In the genomic region with DNA sequence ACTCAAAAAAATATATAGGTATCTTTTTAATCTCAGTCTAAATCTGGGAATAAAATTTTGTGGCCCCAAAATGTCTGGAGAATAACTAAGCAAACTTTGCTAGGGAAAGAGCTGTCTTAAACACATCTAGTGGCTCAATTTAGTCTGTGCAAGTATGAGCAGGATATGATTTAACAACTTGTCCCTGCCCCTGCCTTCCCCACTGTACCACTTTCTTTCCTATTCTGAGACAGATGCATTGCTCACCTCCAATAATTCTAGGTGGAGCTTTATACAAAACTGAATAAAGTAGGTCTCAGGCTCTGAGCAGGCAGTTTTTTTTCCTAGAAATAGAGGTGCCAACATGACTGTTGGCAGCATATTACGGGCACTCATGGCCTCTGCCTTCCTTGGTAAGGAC, we compare ENCODE assay signal across 22 cellular contexts.
A peak's percentile ranks its signal among the peaks of the same experiment; 100 is the strongest.
DNase-seq lines count a peak whose midpoint lies in the region; ATAC-seq and TF ChIP-seq lines count a peak whose summit lies in the region.
"Had no signal": no experiment of that assay in that cellular context is flagged by ENCODE, and none has a peak within 500 bp of the region (broad histone marks: within the 10 kb centered on the region; RNA-seq: fewer than 3 reads in every experiment).

No MANE protein-coding gene starts in this region.

- H3K9ac ChIP-seq in Loucy (ENCODE audit: low read depth, low read length, poor library complexity, severe bottlenecking): peak overlapping the region; percentile 37

- H3K4me3 ChIP-seq in Loucy (ENCODE audit: low read length, poor library complexity, severe bottlenecking): peak overlapping the region; percentile 62
- H3K4me3 ChIP-seq in mucosa of descending colon: no peak overlapping the region
- no peak overlapping the region for H3K4me3 ChIP-seq in esophagus muscularis mucosa
- H3K4me3 ChIP-seq: pancreas, Peyer's patch, SJCRH30 had no signal

- intact Hi-C loops in mucosa of descending colon (cut with DNase I, micrococcal nuclease) (no loop called here), esophagus muscularis mucosa (cut with DNase I) (no loop called here)

- H3K27ac Mint-ChIP-seq in activated T-cell treated with anti-CD3 and anti-CD28 coated beads, Interleukin-2, amount 50 U/mL, for 72 hours: peak overlapping the region; percentile 75
- peak overlapping the region; percentile 54 for H3K27ac Mint-ChIP-seq in activated naive CD8-positive, alpha-beta T cell treated with anti-CD3 and anti-CD28 coated beads for 36 hours
- H3K27ac Mint-ChIP-seq: WTC11 had no signal

- H3K9me3 ChIP-seq in Loucy (ENCODE audit: insufficient read depth, low read depth, low read length): no peaks in the 10 kb centered on the region
- no peaks in the 10 kb centered on the region for H3K9me3 ChIP-seq in mucosa of descending colon
- H3K9me3 ChIP-seq in esophagus muscularis mucosa: no peaks in the 10 kb centered on the region
- H3K9me3 ChIP-seq: BE2C, pancreas, Peyer's patch, SJCRH30 had no signal

- H4K20me1 ChIP-seq in Loucy (ENCODE audit: insufficient read depth, low read length, poor library complexity, severe bottlenecking): no peaks in the 10 kb centered on the region

- H3F3A ChIP-seq in Loucy (ENCODE audit: low read depth): no peaks in the 10 kb centered on the region

- peak; percentile 81 to 85 for ATAC-seq in activated T-cell treated with anti-CD3 and anti-CD28 coated beads, Interleukin-2, amount 50 U/mL, for 72 hours (replicated peaks in 1 of 2)
- ATAC-seq in mucosa of descending colon: peak; percentile 38
- no peak for ATAC-seq in HG02870 (IDR thresholded peaks at IDR 0.05; ENCODE audit: unreplicated experiment)
- ATAC-seq: pancreas, WTC11 had no signal

- no peak overlapping the region for H3K27ac ChIP-seq in esophagus muscularis mucosa (replicated peaks in 1 of 4)
- H3K27ac ChIP-seq: epithelial cell of prostate, pancreas, Peyer's patch, SJCRH30 had no signal

- TF ChIP-seq CTCF in Loucy (conservative IDR thresholded peaks at IDR 0.05; ENCODE audit: low read length): no peak
- no peak for TF ChIP-seq CTCF in mucosa of descending colon (IDR thresholded peaks at IDR 0.05)
- no peak for TF ChIP-seq CTCF in esophagus muscularis mucosa (IDR thresholded peaks at IDR 0.05)

- H3K27me3 ChIP-seq in Loucy (ENCODE audit: insufficient read depth, low read length, poor library complexity, severe bottlenecking) (no peaks in the 10 kb centered on the region), esophagus muscularis mucosa (no peaks in the 10 kb centered on the region)
- H3K27me3 ChIP-seq: BE2C, pancreas, Peyer's patch, SJCRH30 had no signal

- H3K36me3 ChIP-seq in Loucy (ENCODE audit: insufficient read depth, low read length) (no peaks in the 10 kb centered on the region), mucosa of descending colon (ENCODE audit: low read depth) (no peaks in the 10 kb centered on the region), esophagus muscularis mucosa (no peaks in the 10 kb centered on the region)
- H3K36me3 ChIP-seq: BE2C, pancreas, Peyer's patch, SJCRH30 had no signal

- 87% methylated on average over 1 of the region's 1 CpG for WGBS in esophagus muscularis mucosa

- H3K9me3 Mint-ChIP-seq in activated T-cell treated with anti-CD3 and anti-CD28 coated beads, Interleukin-2, amount 50 U/mL, for 72 hours: no peaks in the 10 kb centered on the region
- no peaks in the 10 kb centered on the region for H3K9me3 Mint-ChIP-seq in activated naive CD8-positive, alpha-beta T cell treated with anti-CD3 and anti-CD28 coated beads for 36 hours
- H3K9me3 Mint-ChIP-seq: neural crest cell, WTC11 had no signal

- no peak overlapping the region for H2AFZ ChIP-seq in Loucy (ENCODE audit: low read length)

- TF ChIP-seq EP300 in esophagus muscularis mucosa (IDR thresholded peaks at IDR 0.05): no peak

- DNase-seq in activated T-cell treated with anti-CD3 and anti-CD28 coated beads, Interleukin-2, amount 50 U/mL, for 72 hours: no peak
- no peak for DNase-seq in activated T-cell treated with anti-CD3 and anti-CD28 coated beads, Interleukin-2, amount 50 U/mL, for 48 hours
- DNase-seq in activated naive CD8-positive, alpha-beta T cell treated with anti-CD3 and anti-CD28 coated beads for 36 hours: no peak
- DNase-seq in mucosa of descending colon: no peak
- no peak for DNase-seq in NCI-H748 (lab: John Stamatoyannopoulos, UW; ENCODE audit: unreplicated experiment)
- DNase-seq in esophagus muscularis mucosa (ENCODE audit: extremely low spot score): no peak
- DNase-seq: ACHN; BE2C; head of caudate nucleus; NCI-H1105 treated with DMSO at 0.1 percent for 48 hours; NCI-H1930; NCI-H526 treated with DMSO at 0.1 percent for 48 hours; pancreas; Peyer's patch; SJCRH30; small intestine; stimulated activated CD8-positive, alpha-beta memory T cell treated with anti-CD3 and anti-CD28 coated beads, Interleukin-4, amount 100 ng/mL, for 48 hours had no signal

- peaks cover 33% of the 10 kb centered on the region for H3K4me1 ChIP-seq in Loucy (ENCODE audit: insufficient read depth, low read length, poor library complexity, severe bottlenecking)
- peaks cover 33% of the 10 kb centered on the region for H3K4me1 ChIP-seq in mucosa of descending colon (ENCODE audit: low read depth)
- no peaks in the 10 kb centered on the region for H3K4me1 ChIP-seq in esophagus muscularis mucosa
- H3K4me1 ChIP-seq: BE2C, pancreas, SJCRH30 had no signal

- peaks cover 0 to 1% of the 10 kb centered on the region in 2 donors for H3K36me3 Mint-ChIP-seq in activated T-cell treated with anti-CD3 and anti-CD28 coated beads, Interleukin-2, amount 50 U/mL, for 72 hours (ENCODE audit: insufficient read depth in 2 of 2)
- H3K36me3 Mint-ChIP-seq in activated naive CD8-positive, alpha-beta T cell treated with anti-CD3 and anti-CD28 coated beads for 36 hours: peaks cover 4% of the 10 kb centered on the region
- H3K36me3 Mint-ChIP-seq: WTC11 had no signal

- peak overlapping the region; percentile 89 for H3K4me2 ChIP-seq in Loucy (ENCODE audit: low read depth, low read length, poor library complexity, severe bottlenecking)

- no peaks in the 10 kb centered on the region for H3K9me2 ChIP-seq in Loucy (replicated peaks; ENCODE audit: low read depth, low read length)

- peaks cover 12% of the 10 kb centered on the region for H3K4me1 Mint-ChIP-seq in activated T-cell treated with anti-CD3 and anti-CD28 coated beads, Interleukin-2, amount 50 U/mL, for 72 hours (ENCODE audit: low read depth)
- no peaks in the 10 kb centered on the region for H3K4me1 Mint-ChIP-seq in activated naive CD8-positive, alpha-beta T cell treated with anti-CD3 and anti-CD28 coated beads for 36 hours

- H3K27me3 Mint-ChIP-seq in activated T-cell treated with anti-CD3 and anti-CD28 coated beads, Interleukin-2, amount 50 U/mL, for 72 hours (ENCODE audit: low read depth): no peaks in the 10 kb centered on the region
- H3K27me3 Mint-ChIP-seq in activated naive CD8-positive, alpha-beta T cell treated with anti-CD3 and anti-CD28 coated beads for 36 hours: no peaks in the 10 kb centered on the region

- TF ChIP-seq POLR2A in esophagus muscularis mucosa (IDR thresholded peaks at IDR 0.05; ENCODE audit: low read depth): no peak

- no peaks in the 10 kb centered on the region for H3K79me2 ChIP-seq in Loucy (ENCODE audit: insufficient read depth, low read length)

- H3K4me3 Mint-ChIP-seq in activated T-cell treated with anti-CD3 and anti-CD28 coated beads, Interleukin-2, amount 50 U/mL, for 72 hours: peak overlapping the region; percentile 67 to 70
- peak overlapping the region; percentile 18 for H3K4me3 Mint-ChIP-seq in activated naive CD8-positive, alpha-beta T cell treated with anti-CD3 and anti-CD28 coated beads for 36 hours
- H3K4me3 Mint-ChIP-seq: neural crest cell, WTC11 had no signal
